ENCODE assay signal across 31 cellular contexts in genomic region chr5:160770718-160771117, GRCh38.
"Had no signal": no experiment of that assay in that cellular context is flagged by ENCODE, and none has a peak within 500 bp of the region (broad histone marks: within the 10 kb centered on the region; RNA-seq: fewer than 3 reads in every experiment).

No MANE protein-coding gene starts in this region.

- H3K9ac ChIP-seq: neural progenitor cell, parathyroid adenoma had no signal

- H3K4me3 Mint-ChIP-seq: natural killer cell; nephron; neural progenitor cell; stimulated activated memory B cell treated with anti-CD40 and anti-IgM and Interleukin-4, amounts not matched to agents 10 μg/mL and 1 μg/mL and 100 μg/mL, for 72 hours; stimulated activated naive CD8-positive, alpha-beta T cell treated with anti-CD3 and anti-CD28 coated beads, Interleukin-15, amount 100 ng/mL, for 72 hours; type B pancreatic cell had no signal

- H2AFZ ChIP-seq: neural progenitor cell, parathyroid adenoma had no signal

- H3K4me1 ChIP-seq: parathyroid adenoma, psoas muscle, spleen, suprapubic skin, testis, tibial artery, upper lobe of right lung, uterus had no signal

- H3K36me3 Mint-ChIP-seq: natural killer cell; neural progenitor cell; stimulated activated memory B cell treated with anti-CD40 and anti-IgM and Interleukin-4, amounts not matched to agents 10 μg/mL and 1 μg/mL and 100 μg/mL, for 72 hours; type B pancreatic cell had no signal

- H3K36me3 ChIP-seq: neural progenitor cell, ovary, spleen, suprapubic skin, tibial artery, transverse colon, upper lobe of right lung, uterus had no signal

- H3K9me3 Mint-ChIP-seq: natural killer cell; nephron; neural progenitor cell; stimulated activated naive CD8-positive, alpha-beta T cell treated with anti-CD3 and anti-CD28 coated beads, Interleukin-15, amount 100 ng/mL, for 72 hours; type B pancreatic cell had no signal

- H3K4me3 ChIP-seq: neural progenitor cell, ovary, psoas muscle, skin epidermis, smooth muscle cell, spleen, suprapubic skin, testis, tibial artery, transverse colon, upper lobe of right lung, uterus had no signal

- H3K4me1 Mint-ChIP-seq: natural killer cell; nephron; stimulated activated memory B cell treated with anti-CD40 and anti-IgM and Interleukin-4, amounts not matched to agents 10 μg/mL and 1 μg/mL and 100 μg/mL, for 72 hours; stimulated activated naive CD8-positive, alpha-beta T cell treated with anti-CD3 and anti-CD28 coated beads, Interleukin-15, amount 100 ng/mL, for 72 hours had no signal

- H3K79me2 ChIP-seq: parathyroid adenoma had no signal

- H3K27me3 Mint-ChIP-seq: progenitor cell of endocrine pancreas; stimulated activated memory B cell treated with anti-CD40 and anti-IgM and Interleukin-4, amounts not matched to agents 10 μg/mL and 1 μg/mL and 100 μg/mL, for 72 hours; stimulated activated naive CD8-positive, alpha-beta T cell treated with anti-CD3 and anti-CD28 coated beads, Interleukin-15, amount 100 ng/mL, for 72 hours; type B pancreatic cell had no signal

- H3K27me3 ChIP-seq: neural progenitor cell, ovary, spleen, suprapubic skin, testis, tibial artery, transverse colon, upper lobe of right lung, uterus had no signal

- H3K9me3 ChIP-seq: ovary, psoas muscle, spleen, suprapubic skin, testis, tibial artery, transverse colon, upper lobe of right lung, uterus had no signal

- H3K27ac ChIP-seq: neural progenitor cell, ovary, parathyroid adenoma, psoas muscle, skin epidermis, spleen, suprapubic skin, testis, tibial artery, upper lobe of right lung, uterus had no signal

- H3K4me2 ChIP-seq: neural progenitor cell, smooth muscle cell had no signal

- ATAC-seq: natural killer cell; psoas muscle; right cardiac atrium; sciatic nerve; stimulated activated memory B cell treated with anti-CD40 and anti-IgM and Interleukin-4, amounts not matched to agents 10 μg/mL and 1 μg/mL and 100 μg/mL, for 72 hours; stimulated activated naive CD8-positive, alpha-beta T cell treated with anti-CD3 and anti-CD28 coated beads, Interleukin-15, amount 100 ng/mL, for 72 hours; stimulated activated naive CD8-positive, alpha-beta T cell treated with anti-CD3 and anti-CD28 coated beads, Interleukin-15, Interleukin-2, amounts not matched to agents 100 U/mL and 50 U/mL, for 24 hours; upper lobe of right lung had no signal

- H3K27ac Mint-ChIP-seq: natural killer cell; nephron; neural progenitor cell; progenitor cell of endocrine pancreas; stimulated activated memory B cell treated with anti-CD40 and anti-IgM and Interleukin-4, amounts not matched to agents 10 μg/mL and 1 μg/mL and 100 μg/mL, for 72 hours; stimulated activated naive CD8-positive, alpha-beta T cell treated with anti-CD3 and anti-CD28 coated beads, Interleukin-15, amount 100 ng/mL, for 72 hours; type B pancreatic cell had no signal

- DNase-seq: natural killer cell; occipital lobe; ovary; posterior cingulate gyrus; psoas muscle; right cardiac atrium; spleen; stimulated activated CD4-positive, alpha-beta T cell treated with anti-CD3 and anti-CD28 coated beads, Interleukin-12 subunit alpha, Interleukin-12 subunit beta, amount 100 ng/mL, for 4 hours; stimulated activated CD4-positive, alpha-beta T cell treated with anti-CD3 and anti-CD28 coated beads, Interleukin-1b, Interleukin-23, amount 100 ng/mL, for 48 hours; stimulated activated CD4-positive, alpha-beta T cell treated with anti-CD3 and anti-CD28 coated beads, Interleukin-4, amount 100 ng/mL, for 1 hour; stimulated activated CD4-positive, alpha-beta T cell treated with anti-CD3 and anti-CD28 coated beads, Interleukin-4, amount 100 ng/mL, for 4 hours; stimulated activated CD8-positive, alpha-beta memory T cell treated with anti-CD3 and anti-CD28 coated beads, Interleukin-4, amount 100 ng/mL, for 48 hours; stimulated activated naive CD4-positive, alpha-beta T cell; stimulated activated naive CD8-positive, alpha-beta T cell treated with anti-CD3 and anti-CD28 coated beads, Interleukin-15, amount 100 ng/mL, for 72 hours; stimulated activated naive CD8-positive, alpha-beta T cell treated with anti-CD3 and anti-CD28 coated beads, Interleukin-15, Interleukin-2, amounts not matched to agents 100 U/mL and 50 U/mL, for 24 hours; substantia nigra; testis; tibial artery; transverse colon; upper lobe of right lung; uterus had no signal
